ENCODE assay signal across 8 cellular contexts in the genomic region with DNA sequence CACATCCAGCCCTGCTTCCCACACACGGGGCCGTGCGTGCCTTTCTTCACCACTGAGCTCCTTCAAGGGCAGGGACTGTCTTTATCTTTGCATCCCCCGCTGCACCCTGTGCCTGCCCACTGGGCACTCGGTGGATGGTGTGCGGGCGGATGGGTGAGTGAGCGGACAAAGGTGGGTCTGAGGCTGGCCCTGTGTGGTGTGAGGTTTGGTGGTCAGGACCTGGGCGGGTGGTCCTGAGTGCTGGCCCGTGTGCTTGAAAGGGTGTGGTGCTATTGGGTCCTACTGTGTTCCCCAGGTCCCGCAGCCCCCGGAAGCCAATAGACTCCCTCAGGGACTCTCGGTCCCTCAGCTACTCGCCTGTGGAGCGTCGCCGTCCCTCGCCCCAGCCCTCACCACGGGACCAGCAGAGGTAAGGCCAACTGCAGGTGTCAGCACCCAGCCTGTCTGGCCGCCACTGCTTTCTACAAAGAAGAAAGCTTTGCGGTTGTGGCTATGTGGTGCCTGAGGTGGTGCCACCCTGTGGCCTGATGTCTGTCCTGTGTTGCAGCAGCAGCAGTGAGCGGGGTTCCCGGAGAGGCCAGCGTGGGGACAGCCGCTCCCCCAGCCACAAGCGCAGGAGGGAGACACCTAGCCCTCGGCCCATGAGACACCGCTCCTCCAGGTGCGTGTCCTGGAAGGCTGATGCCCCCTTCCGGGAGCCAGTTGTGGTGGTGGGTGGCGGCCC. TPM values are rescaled to one million over a fixed set of nuclear protein-coding genes. Genes with fewer than 3 reads are reported as not detected.
DNase-seq lines count a peak whose midpoint lies in the region; ATAC-seq and TF ChIP-seq lines count a peak whose summit lies in the region.
"Had no signal": no experiment of that assay in that cellular context is flagged by ENCODE, and none has a peak within 500 bp of the region (broad histone marks: within the 10 kb centered on the region; RNA-seq: fewer than 3 reads in every experiment).

No MANE protein-coding gene starts in this region.

- no peak for TF ChIP-seq CTCF in GM12865 (IDR thresholded peaks at IDR 0.05; ENCODE audit: insufficient read depth, low read depth, low read length, missing control alignments)
- peak; percentile 55 for TF ChIP-seq CTCF in endodermal cell (conservative IDR thresholded peaks at IDR 0.05)
- peak; percentile 18 for TF ChIP-seq CTCF in retinal pigment epithelial cell (conservative IDR thresholded peaks at IDR 0.05; ENCODE audit: low read depth, low read length)

- H3K9me3 Mint-ChIP-seq in endodermal cell, result peaks cover 7% of the 10 kb centered on the region

- no peak for ATAC-seq in GM21367 (IDR thresholded peaks at IDR 0.05; ENCODE audit: unreplicated experiment)

- DNase-seq in GM12865 (ENCODE audit: low read depth) (peak; percentile 47), NAMALWA (ENCODE audit: low spot score) (peak; percentile 45), endodermal cell (peak; percentile 73), retinal pigment epithelial cell (ENCODE audit: low read depth) (no peak), NCI-H748 treated with DMSO at 0.1 percent for 48 hours (lab: John Stamatoyannopoulos, UW) (no peak), GOT3 (lab: John Stamatoyannopoulos, UW) (no peak)

- peak overlapping the region; percentile 29 for H3K27ac Mint-ChIP-seq in endodermal cell

- WGBS in endodermal cell (ENCODE audit: insufficient coverage in 1 of 2, insufficient read length in 1 of 2), 2 experiments, result 95 to 98% methylated on average over 17 to 31 of the region's 31 CpGs

- no peak overlapping the region for H3K4me3 Mint-ChIP-seq in endodermal cell

- H3K36me3 ChIP-seq in endodermal cell (ENCODE audit: control insufficient read depth, insufficient read depth, low read length), result peaks cover 96% of the 10 kb centered on the region

- no peaks in the 10 kb centered on the region for H3K27me3 ChIP-seq in endodermal cell (ENCODE audit: control insufficient read depth, insufficient read depth, low read length, poor library complexity, severe bottlenecking)

- peak overlapping the region; percentile 36 for H3K27ac ChIP-seq in endodermal cell (ENCODE audit: low read depth, low read length)

- H3K9ac ChIP-seq in endodermal cell (ENCODE audit: extremely low read depth, low read length, poor library complexity, severe bottlenecking), result no peak overlapping the region

- H3K4me1 Mint-ChIP-seq in endodermal cell, result no peaks in the 10 kb centered on the region

- H3K27me3 Mint-ChIP-seq in endodermal cell (ENCODE audit: insufficient read depth), result no peaks in the 10 kb centered on the region

- H3K36me3 Mint-ChIP-seq in endodermal cell (ENCODE audit: low read depth), result peaks cover 87% of the 10 kb centered on the region

- H3K4me1 ChIP-seq in endodermal cell (ENCODE audit: control insufficient read depth, insufficient read depth, low read length), result peaks cover 3% of the 10 kb centered on the region

- H3K4me3 ChIP-seq in GM12865 (ENCODE audit: low read depth, low read length) (no peak overlapping the region), endodermal cell (ENCODE audit: low read length) (no peak overlapping the region), retinal pigment epithelial cell (ENCODE audit: low read length) (no peak overlapping the region)

- H3K9me3 ChIP-seq in endodermal cell (ENCODE audit: control insufficient read depth, low read length), result no peaks in the 10 kb centered on the region

RNA-seq across cellular contexts. Expression of a gene that starts 6.9 kb away (rescaled TPM):
- 100 to 1,000 TPM; 264 to 272 TPM for total RNA-seq in endodermal cell
- 227 TPM for polyA plus RNA-seq in endodermal cell (2013, experiment 1 of 2)
- polyA plus RNA-seq in endodermal cell (2013, experiment 2 of 2), result 216 TPM

RNA-seq across cellular contexts. Expression of a gene that starts 17.1 kb away (rescaled TPM):
- total RNA-seq in endodermal cell, result under 1 TPM in 1 of 2 donors, not detected in 1; 0.35 TPM
- polyA plus RNA-seq in endodermal cell (2013, experiment 1 of 2), result 0.36 TPM
- 0.41 TPM for polyA plus RNA-seq in endodermal cell (2013, experiment 2 of 2)
- polyA plus RNA-seq: keratinocyte had no signal

RNA-seq across cellular contexts. Expression of a gene that starts 17.8 kb away (rescaled TPM):
- 100 to 1,000 TPM; 843 to 876 TPM for total RNA-seq in endodermal cell
- polyA plus RNA-seq in endodermal cell (2013, experiment 1 of 2), result 625 TPM
- polyA plus RNA-seq in endodermal cell (2013, experiment 2 of 2), result 517 TPM

RNA-seq across cellular contexts. Expression of a gene that starts 28.1 kb away (rescaled TPM):
- total RNA-seq in endodermal cell, result not detected
- polyA plus RNA-seq in endodermal cell (2013, experiment 1 of 2), result not detected
- not detected for polyA plus RNA-seq in endodermal cell (2013, experiment 2 of 2)
- polyA plus RNA-seq: keratinocyte had no signal

RNA-seq across cellular contexts. Expression of a gene that starts 46.8 kb away (rescaled TPM):
- total RNA-seq in endodermal cell, result not detected
- not detected for polyA plus RNA-seq in endodermal cell (2013, experiment 1 of 2)
- polyA plus RNA-seq in endodermal cell (2013, experiment 2 of 2), result not detected

Comparison
In these comparisons a context has a peak if more than half of its experiments do, and no peak if none do; other contexts are left out.
1. DNase-seq: peak in GM12865 (single experiment), NAMALWA (single experiment) and endodermal cell (single experiment); none in retinal pigment epithelial cell (single experiment), NCI-H748 treated with DMSO at 0.1 percent for 48 hours (single experiment) and GOT3 (single experiment).